Comparison of ENCODE assay signal across 8 cellular contexts in genomic region chr19:10471909-10472308, GRCh38. TPM values are rescaled to one million over a fixed set of nuclear protein-coding genes. Genes with fewer than 3 reads are reported as not detected.
DNase-seq lines count a peak whose midpoint lies in the region; ATAC-seq, FAIRE-seq and TF ChIP-seq lines count a peak whose summit lies in the region.

No MANE protein-coding gene starts in this region.

- H3K4me1 Mint-ChIP-seq in activated CD4-positive, alpha-beta T cell treated with anti-CD3 and anti-CD28 coated beads, Interleukin-2, amount 10 ng/mL, durations not matched to agents 24 days and 14 days: peaks cover 7% of the 10 kb centered on the region
- no peaks in the 10 kb centered on the region for H3K4me1 Mint-ChIP-seq in astrocyte (ENCODE audit: low read depth, unreplicated experiment)
- H3K4me1 Mint-ChIP-seq in nephron progenitor cell: peaks cover 21% of the 10 kb centered on the region

- no peak overlapping the region for H3K4me3 Mint-ChIP-seq in activated CD4-positive, alpha-beta T cell treated with anti-CD3 and anti-CD28 coated beads, Interleukin-2, amount 10 ng/mL, durations not matched to agents 24 days and 14 days
- no peak overlapping the region for H3K4me3 Mint-ChIP-seq in astrocyte (ENCODE audit: unreplicated experiment)
- H3K4me3 Mint-ChIP-seq in nephron progenitor cell: no peak overlapping the region

- TF ChIP-seq CTCF in astrocyte (IDR thresholded peaks at IDR 0.05; ENCODE audit: insufficient read depth, low read depth, low read length) (peak; percentile 45), nephron progenitor cell (IDR thresholded peaks at IDR 0.05) (peak; percentile 21)

- H3K36me3 Mint-ChIP-seq in activated CD4-positive, alpha-beta T cell treated with anti-CD3 and anti-CD28 coated beads, Interleukin-2, amount 10 ng/mL, durations not matched to agents 24 days and 14 days (ENCODE audit: low read depth): peaks cover 14% of the 10 kb centered on the region
- H3K36me3 Mint-ChIP-seq in astrocyte (ENCODE audit: low read depth, unreplicated experiment) (no peaks in the 10 kb centered on the region), nephron progenitor cell (ENCODE audit: low read depth) (no peaks in the 10 kb centered on the region)

- no peak overlapping the region for H3K4me2 ChIP-seq in astrocyte (ENCODE audit: low read length)

- no peak overlapping the region for H2AFZ ChIP-seq in astrocyte (ENCODE audit: low read depth, low read length)

- no peak overlapping the region for H3K27ac ChIP-seq in astrocyte (ENCODE audit: low read depth, low read length)

- H3K27me3 Mint-ChIP-seq in activated CD4-positive, alpha-beta T cell treated with anti-CD3 and anti-CD28 coated beads, Interleukin-2, amount 10 ng/mL, durations not matched to agents 24 days and 14 days: no peaks in the 10 kb centered on the region
- H3K27me3 Mint-ChIP-seq in astrocyte (ENCODE audit: low read depth, unreplicated experiment) (peaks cover 14% of the 10 kb centered on the region), nephron progenitor cell (ENCODE audit: low read depth, poor library complexity) (peaks cover 24% of the 10 kb centered on the region)

- no peak for ATAC-seq in HG02973 (IDR thresholded peaks at IDR 0.05; ENCODE audit: unreplicated experiment)

- H3K9me3 Mint-ChIP-seq in activated CD4-positive, alpha-beta T cell treated with anti-CD3 and anti-CD28 coated beads, Interleukin-2, amount 10 ng/mL, durations not matched to agents 24 days and 14 days: no peaks in the 10 kb centered on the region
- no peaks in the 10 kb centered on the region for H3K9me3 Mint-ChIP-seq in astrocyte (ENCODE audit: unreplicated experiment)
- no peaks in the 10 kb centered on the region for H3K9me3 Mint-ChIP-seq in nephron progenitor cell

- H3K27ac Mint-ChIP-seq in activated CD4-positive, alpha-beta T cell treated with anti-CD3 and anti-CD28 coated beads, Interleukin-2, amount 10 ng/mL, durations not matched to agents 24 days and 14 days: no peak overlapping the region
- no peak overlapping the region for H3K27ac Mint-ChIP-seq in astrocyte (ENCODE audit: unreplicated experiment)
- no peak overlapping the region for H3K27ac Mint-ChIP-seq in nephron progenitor cell

- H3K27me3 ChIP-seq in astrocyte (ENCODE audit: insufficient read depth, low read length): no peaks in the 10 kb centered on the region

- H4K20me1 ChIP-seq in astrocyte (ENCODE audit: insufficient read depth, low read length): no peaks in the 10 kb centered on the region

- intact Hi-C loops in activated CD4-positive, alpha-beta T cell treated with anti-CD3 and anti-CD28 coated beads, Interleukin-2, amount 10 ng/mL, durations not matched to agents 24 days and 14 days (cut with micrococcal nuclease): no loop called here

- peak; percentile 71 for DNase-seq in activated CD4-positive, alpha-beta T cell treated with anti-CD3 and anti-CD28 coated beads, Interleukin-2, amount 10 ng/mL, durations not matched to agents 24 days and 14 days
- DNase-seq in activated CD4-positive, alpha-beta T cell treated with anti-CD3 and anti-CD28 coated beads, Interleukin-2, amount 50 U/mL, for 1 hour: no peak
- DNase-seq in NCI-H146 (lab: John Stamatoyannopoulos, UW): peak; percentile 62
- DNase-seq in astrocyte (ENCODE audit: low read depth): peak; percentile 25
- DNase-seq in nephron progenitor cell: no peak
- no peak for DNase-seq in 8988T
- DNase-seq in activated CD4-positive, alpha-beta T cell treated with anti-CD3 and anti-CD28 coated beads for 1 hour: no peak

- no peaks in the 10 kb centered on the region for H3K36me3 ChIP-seq in astrocyte (ENCODE audit: insufficient read depth, low read length)

- H3K79me2 ChIP-seq in astrocyte (ENCODE audit: insufficient read depth, low read length): no peaks in the 10 kb centered on the region

- H3K4me3 ChIP-seq in astrocyte (ENCODE audit: insufficient read depth, low read depth, low read length): no peak overlapping the region

- no peak overlapping the region for H3K9ac ChIP-seq in astrocyte (ENCODE audit: low read length)

- no peaks in the 10 kb centered on the region for H3K9me3 ChIP-seq in astrocyte (ENCODE audit: insufficient read depth, low read depth, low read length)

- no peak for FAIRE-seq in astrocyte (lab: Jason Lieb, UNC)

- no peaks in the 10 kb centered on the region for H3K4me1 ChIP-seq in astrocyte (ENCODE audit: insufficient read depth, low read length)

RNA-seq across cellular contexts. Expression of gene KEAP1, which starts 31.2 kb away (rescaled TPM):
- 81.0 and 82.1 TPM in 2 replicates for total RNA-seq in activated CD4-positive, alpha-beta T cell treated with anti-CD3 and anti-CD28 coated beads, Interleukin-2, amount 10 ng/mL, durations not matched to agents 24 days and 14 days
- 43.6 and 49.4 TPM in 2 replicates for total RNA-seq in astrocyte

RNA-seq across cellular contexts. Expression of gene S1PR5, which starts 45.3 kb away (rescaled TPM):
- not detected in 2 replicates for total RNA-seq in activated CD4-positive, alpha-beta T cell treated with anti-CD3 and anti-CD28 coated beads, Interleukin-2, amount 10 ng/mL, durations not matched to agents 24 days and 14 days
- 1.00 and 1.1 TPM in 2 replicates for total RNA-seq in astrocyte

RNA-seq across cellular contexts. Expression of gene PDE4A, which starts 51.6 kb away (rescaled TPM):
- total RNA-seq in activated CD4-positive, alpha-beta T cell treated with anti-CD3 and anti-CD28 coated beads, Interleukin-2, amount 10 ng/mL, durations not matched to agents 24 days and 14 days: 55.3 and 58.0 TPM in 2 replicates
- 3.2 and 3.8 TPM in 2 replicates for total RNA-seq in astrocyte

Comparison
In these comparisons a context has a peak if more than half of its experiments do, and no peak if none do; other contexts are left out.
1. DNase-seq: peak in activated CD4-positive, alpha-beta T cell treated with anti-CD3 and anti-CD28 coated beads, Interleukin-2, amount 10 ng/mL, durations not matched to agents 24 days and 14 days (single experiment), NCI-H146 (single experiment) and astrocyte (single experiment); none in activated CD4-positive, alpha-beta T cell treated with anti-CD3 and anti-CD28 coated beads, Interleukin-2, amount 50 U/mL, for 1 hour (single experiment), nephron progenitor cell (single experiment), 8988T (single experiment) and activated CD4-positive, alpha-beta T cell treated with anti-CD3 and anti-CD28 coated beads for 1 hour (single experiment).
2. RNA of gene PDE4A, which starts 51.6 kb away (total RNA-seq): 55.3 to 58.0 TPM in activated CD4-positive, alpha-beta T cell treated with anti-CD3 and anti-CD28 coated beads, Interleukin-2, amount 10 ng/mL, durations not matched to agents 24 days and 14 days; 3.2 to 3.8 TPM in astrocyte; every median in the first group is over 10 times any median in the second.